2 cellular contexts compared by ENCODE assay signal in genomic region chr12:40222247-40222646, GRCh38.
TF ChIP-seq lines count a peak whose summit lies in the region.

No MANE protein-coding gene starts in this region.

TF ChIP-seq in HepG2, 621 proteins besides CTCF, POLR2A, EP300 and RAD21:
- TF ChIP-seq CEBPB (IDR thresholded peaks at IDR 0.05; ENCODE audit: borderline replicate concordance, low read depth, low read length) (0 out of 2 replicates have a peak, but pooled peaks have one; percentile 3), ZNF17 (CRISPR knock-in tag; IDR thresholded peaks at IDR 0.05) (no peak)

TF ChIP-seq in GM23338, 12 proteins besides CTCF, POLR2A, EP300 and RAD21:
- TF ChIP-seq EZH2 (IDR thresholded peaks at IDR 0.05; ENCODE audit: low read depth, unreplicated experiment) (no peak), POLR2AphosphoS5 (IDR thresholded peaks at IDR 0.05; ENCODE audit: low read depth) (no peak), CREB1 (CRISPR knock-in tag; IDR thresholded peaks at IDR 0.05; ENCODE audit: low read depth) (no peak), STAT1 (IDR thresholded peaks at IDR 0.05; ENCODE audit: unreplicated experiment) (no peak), ZNF331 (CRISPR knock-in tag; IDR thresholded peaks at IDR 0.05; ENCODE audit: low read depth) (no peak), ZNF114 (CRISPR knock-in tag; IDR thresholded peaks at IDR 0.05) (no peak), NANOG (IDR thresholded peaks at IDR 0.05; ENCODE audit: borderline replicate concordance) (no peak), JUNB (IDR thresholded peaks at IDR 0.05; ENCODE audit: unreplicated experiment) (no peak), EZH2phosphoT487 (IDR thresholded peaks at IDR 0.05; ENCODE audit: unreplicated experiment) (no peak), ZNF462 (CRISPR knock-in tag; IDR thresholded peaks at IDR 0.05) (no peak), REST (IDR thresholded peaks at IDR 0.05; ENCODE audit: unreplicated experiment) (no peak)
- TF ChIP-seq, protein P1, sequence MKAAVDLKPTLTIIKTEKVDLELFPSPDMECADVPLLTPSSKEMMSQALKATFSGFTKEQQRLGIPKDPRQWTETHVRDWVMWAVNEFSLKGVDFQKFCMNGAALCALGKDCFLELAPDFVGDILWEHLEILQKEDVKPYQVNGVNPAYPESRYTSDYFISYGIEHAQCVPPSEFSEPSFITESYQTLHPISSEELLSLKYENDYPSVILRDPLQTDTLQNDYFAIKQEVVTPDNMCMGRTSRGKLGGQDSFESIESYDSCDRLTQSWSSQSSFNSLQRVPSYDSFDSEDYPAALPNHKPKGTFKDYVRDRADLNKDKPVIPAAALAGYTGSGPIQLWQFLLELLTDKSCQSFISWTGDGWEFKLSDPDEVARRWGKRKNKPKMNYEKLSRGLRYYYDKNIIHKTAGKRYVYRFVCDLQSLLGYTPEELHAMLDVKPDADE (IDR thresholded peaks at IDR 0.05), result no peak
